8 cellular contexts compared by ENCODE assay signal in the genomic region with DNA sequence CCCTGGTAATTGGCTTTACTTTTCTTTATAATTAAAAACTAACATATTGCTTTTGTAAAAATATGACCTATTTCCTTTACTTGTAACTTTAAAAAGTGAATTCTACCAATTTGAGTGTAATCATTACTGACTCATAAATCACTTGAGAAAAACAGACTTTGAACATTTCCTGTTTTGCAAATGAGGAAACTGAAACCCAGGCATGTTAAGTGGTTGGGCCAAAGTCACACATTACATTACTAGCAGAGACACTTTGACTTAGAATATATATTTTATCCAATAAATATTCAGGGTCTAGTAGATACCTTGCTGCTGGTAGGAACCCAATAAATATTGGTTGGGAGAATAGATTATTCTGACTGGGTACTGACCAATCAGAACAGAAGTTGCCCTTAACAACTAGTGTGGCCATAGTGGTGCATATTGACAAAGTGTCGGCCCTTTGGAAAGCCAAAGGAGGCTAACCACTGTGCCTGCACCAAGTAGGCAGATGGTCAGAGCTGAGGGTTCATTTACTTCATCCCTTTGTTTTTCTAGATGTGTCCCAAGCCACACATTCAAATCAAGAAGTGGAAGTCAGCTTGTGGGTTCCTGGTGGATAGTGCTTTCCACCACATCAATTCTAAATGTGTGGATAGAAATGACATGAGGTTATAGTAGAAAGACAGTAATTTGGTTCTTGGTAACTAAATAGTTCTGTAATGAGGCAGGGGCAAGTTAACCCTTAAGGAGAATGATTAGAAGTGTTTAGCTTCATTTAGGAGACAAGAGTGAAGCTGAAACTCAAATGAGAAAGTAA.
DNase-seq lines count a peak whose midpoint lies in the region; ATAC-seq, FAIRE-seq and TF ChIP-seq lines count a peak whose summit lies in the region.

No MANE protein-coding gene starts in this region.

- no peaks in the 10 kb centered on the region for H3K36me3 ChIP-seq in bronchial epithelial cell (ENCODE audit: control insufficient read depth, insufficient read depth, low read length)
- no peaks in the 10 kb centered on the region for H3K36me3 ChIP-seq in hepatocyte (replicated peaks; ENCODE audit: insufficient read depth, low read depth)
- no peaks in the 10 kb centered on the region for H3K36me3 ChIP-seq in MG63

- H2AFZ ChIP-seq in hepatocyte = no peak overlapping the region

- no peaks in the 10 kb centered on the region for H3K79me2 ChIP-seq in hepatocyte

- H4K20me1 ChIP-seq in hepatocyte (ENCODE audit: insufficient read depth, poor library complexity, severe bottlenecking) = no peaks in the 10 kb centered on the region

- no peak overlapping the region for H3K4me3 ChIP-seq in bronchial epithelial cell (ENCODE audit: low read depth, low read length)
- no peak overlapping the region for H3K4me3 ChIP-seq in hepatocyte
- H3K4me3 ChIP-seq in MG63 = no peak overlapping the region

- no peak overlapping the region for H3K27ac ChIP-seq in hepatocyte

- no peaks in the 10 kb centered on the region for H3K9me2 ChIP-seq in hepatocyte (replicated peaks; ENCODE audit: insufficient read depth)

- no peaks in the 10 kb centered on the region for H3K27me3 ChIP-seq in bronchial epithelial cell (ENCODE audit: control insufficient read depth, insufficient read depth, low read length)
- peaks cover 3% of the 10 kb centered on the region for H3K27me3 ChIP-seq in hepatocyte
- H3K27me3 ChIP-seq in MG63 = no peaks in the 10 kb centered on the region

- no peak for FAIRE-seq in bronchial epithelial cell (lab: Jason Lieb, UNC)

- WGBS in hepatocyte (ENCODE audit: low lambda C conversion rate, missing lambda C conversion rate) = 86% methylated on average over 1 of the region's 1 CpG

- no peak for TF ChIP-seq CTCF in bronchial epithelial cell (IDR thresholded peaks at IDR 0.05; ENCODE audit: insufficient read depth, low read length, severe bottlenecking)
- no peak for TF ChIP-seq CTCF in hepatocyte (IDR thresholded peaks at IDR 0.05; ENCODE audit: poor library complexity)

- peak; percentile 79 for ATAC-seq in GM19438 (IDR thresholded peaks at IDR 0.05; ENCODE audit: low read depth, unreplicated experiment)
- ATAC-seq in HG03135 (IDR thresholded peaks at IDR 0.05; ENCODE audit: unreplicated experiment) = peak; percentile 86

- H3K9me3 ChIP-seq in hepatocyte (ENCODE audit: low read depth) (no peaks in the 10 kb centered on the region), MG63 (no peaks in the 10 kb centered on the region)

- no peak overlapping the region for H3K4me2 ChIP-seq in hepatocyte

- DNase-seq in DMS53 (lab: John Stamatoyannopoulos, UW) = peak; percentile 56
- DNase-seq in bronchial epithelial cell (ENCODE audit: low read depth) = peak; percentile 77
- no peak for DNase-seq in hepatocyte (ENCODE audit: low spot score)
- DNase-seq in MG63 = no peak
- no peak for DNase-seq in activated CD8-positive, alpha-beta memory T cell treated with anti-CD3 and anti-CD28 coated beads for 24 hours
- DNase-seq in NCI-H510A (lab: John Stamatoyannopoulos, UW) = no peak

- H3K4me1 ChIP-seq in hepatocyte (ENCODE audit: insufficient read depth) = no peaks in the 10 kb centered on the region

Comparison
In these comparisons a context has a peak if more than half of its experiments do, and no peak if none do; other contexts are left out.
1. DNase-seq: peak in DMS53 (single experiment) and bronchial epithelial cell (single experiment); none in hepatocyte (single experiment), MG63 (single experiment), activated CD8-positive, alpha-beta memory T cell treated with anti-CD3 and anti-CD28 coated beads for 24 hours (single experiment) and NCI-H510A (single experiment).